ENCODE assay signal across 40 cellular contexts in the genomic region with DNA sequence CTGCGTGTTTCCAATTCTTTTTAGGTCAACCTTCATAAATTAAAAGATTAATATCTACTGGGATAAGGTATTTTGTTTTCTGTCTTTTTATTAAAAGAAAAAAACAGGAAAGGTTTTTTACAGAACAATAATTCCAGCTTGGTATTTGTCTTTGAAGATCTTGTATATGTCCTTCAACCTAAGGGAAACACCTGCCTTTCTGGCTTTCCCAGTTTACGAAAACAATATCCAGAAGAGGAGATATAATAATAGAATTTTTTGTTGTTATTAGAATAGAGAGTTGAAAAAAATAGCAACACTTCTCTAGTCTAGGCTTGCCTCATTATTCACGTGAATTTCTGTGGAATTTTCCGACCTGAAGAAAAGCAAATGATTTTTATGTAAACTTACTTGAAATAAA. TPM values are rescaled to one million over a fixed set of nuclear protein-coding genes. Genes with fewer than 3 reads are reported as not detected.
"Had no signal": no experiment of that assay in that cellular context is flagged by ENCODE, and none has a peak within 500 bp of the region (broad histone marks: within the 10 kb centered on the region; RNA-seq: fewer than 3 reads in every experiment).

No MANE protein-coding gene starts in this region.

- DNase-seq: activated effector memory CD4-positive, alpha-beta T cell treated with anti-CD3 and anti-CD28 coated beads, Interleukin-2, amount 50 U/mL, for 16 hours; activated effector memory CD4-positive, alpha-beta T cell treated with Interleukin-2 at 50 U/mL for 16 hours; activated gamma-delta T cell; activated gamma-delta T cell treated with Interleukin-2 at 50 U/mL for 16 hours; activated naive CD4-positive, alpha-beta T cell; activated naive CD4-positive, alpha-beta T cell treated with anti-CD3 and anti-CD28 coated beads for 36 hours; activated naive CD4-positive, alpha-beta T cell treated with anti-CD3 and anti-CD28 coated beads, Interleukin-2, amount 10 ng/mL, durations not matched to agents 7 days and 5 days; activated naive CD4-positive, alpha-beta T cell treated with anti-CD3 and anti-CD28 coated beads, Interleukin-2, amount 50 U/mL, for 16 hours; activated naive CD4-positive, alpha-beta T cell treated with Interleukin-2 at 50 U/mL for 16 hours; activated naive CD8-positive, alpha-beta T cell treated with anti-CD3 and anti-CD28 coated beads for 36 hours; activated naive CD8-positive, alpha-beta T cell treated with anti-CD3 and anti-CD28 coated beads, Interleukin-2, amount 10 ng/mL, durations not matched to agents 7 days and 5 days; activated naive CD8-positive, alpha-beta T cell treated with anti-CD3 and anti-CD28 coated beads, Interleukin-2, amount 50 U/mL, for 24 hours; activated T-cell treated with anti-CD3 and anti-CD28 coated beads, Interleukin-2, amount 50 U/mL, for 1 hour; activated T-cell treated with anti-CD3 and anti-CD28 coated beads, Interleukin-2, amount 50 U/mL, for 24 hours; activated T-cell treated with anti-CD3 and anti-CD28 coated beads, Interleukin-2, amount 50 U/mL, for 4 hours; activated T-cell treated with anti-CD3 and anti-CD28 coated beads, Interleukin-2, amount 50 U/mL, for 48 hours; activated T-cell treated with anti-CD3 and anti-CD28 coated beads, Interleukin-2, amount 50 U/mL, for 72 hours; adrenal gland; amniotic stem cell; amygdala; anterior cingulate cortex; aorta; body of pancreas; brain microvascular endothelial cell; caudate nucleus; central memory CD4-positive, alpha-beta T cell; cerebellar nuclear complex had no signal

- H3K36me3 ChIP-seq: adrenal gland, ascending aorta, brain microvascular endothelial cell, breast epithelium, cardiac muscle cell had no signal

- H3K4me1 Mint-ChIP-seq: activated naive CD4-positive, alpha-beta T cell treated with anti-CD3 and anti-CD28 coated beads, Interleukin-2, amount 10 ng/mL, durations not matched to agents 7 days and 5 days; activated naive CD4-positive, alpha-beta T cell treated with anti-CD3 and anti-CD28 coated beads, Interleukin-2, amount 50 U/mL, for 24 hours; activated naive CD8-positive, alpha-beta T cell treated with anti-CD3 and anti-CD28 coated beads for 36 hours; activated naive CD8-positive, alpha-beta T cell treated with anti-CD3 and anti-CD28 coated beads, Interleukin-2, amount 10 ng/mL, durations not matched to agents 7 days and 5 days; activated naive CD8-positive, alpha-beta T cell treated with anti-CD3 and anti-CD28 coated beads, Interleukin-2, amount 50 U/mL, for 24 hours; activated T-helper 17 cell treated with anti-CD3 and anti-CD28 coated beads, Interleukin-2, amount 50 U/mL, for 72 hours; brain; central memory CD8-positive, alpha-beta T cell had no signal

- H3K27ac ChIP-seq: adrenal gland, ascending aorta, body of pancreas, brain microvascular endothelial cell, breast epithelium, cardiac muscle cell had no signal

- H3K27me3 ChIP-seq: adrenal gland, ascending aorta, body of pancreas, brain microvascular endothelial cell, breast epithelium, cardiac muscle cell had no signal

- H3K4me3 Mint-ChIP-seq: activated naive CD4-positive, alpha-beta T cell treated with anti-CD3 and anti-CD28 coated beads for 36 hours; activated naive CD4-positive, alpha-beta T cell treated with anti-CD3 and anti-CD28 coated beads, Interleukin-2, amount 10 ng/mL, durations not matched to agents 7 days and 5 days; activated naive CD4-positive, alpha-beta T cell treated with anti-CD3 and anti-CD28 coated beads, Interleukin-2, amount 50 U/mL, for 24 hours; activated naive CD8-positive, alpha-beta T cell; activated naive CD8-positive, alpha-beta T cell treated with anti-CD3 and anti-CD28 coated beads for 36 hours; activated naive CD8-positive, alpha-beta T cell treated with anti-CD3 and anti-CD28 coated beads, Interleukin-2, amount 10 ng/mL, durations not matched to agents 7 days and 5 days; activated naive CD8-positive, alpha-beta T cell treated with anti-CD3 and anti-CD28 coated beads, Interleukin-2, amount 50 U/mL, for 24 hours; activated T-cell treated with anti-CD3 and anti-CD28 coated beads, Interleukin-2, amount 50 U/mL, for 24 hours; activated T-cell treated with anti-CD3 and anti-CD28 coated beads, Interleukin-2, amount 50 U/mL, for 4 hours; activated T-cell treated with anti-CD3 and anti-CD28 coated beads, Interleukin-2, amount 50 U/mL, for 72 hours; activated T-helper 1 cell treated with anti-CD3 and anti-CD28 coated beads, Interleukin-12 subunit alpha, Interleukin-12 subunit beta, Interleukin-2, Interleukin-4 antibody, amounts not matched to agents 30 ng/mL and 10 ng/mL and 1 ng/mL, durations not matched to agents 14 hours and 24 hours and 36 hours; activated T-helper 17 cell treated with anti-CD3 and anti-CD28 coated beads, Interleukin-2, amount 50 U/mL, for 72 hours; brain; central memory CD8-positive, alpha-beta T cell had no signal

- H3K36me3 Mint-ChIP-seq: activated naive CD4-positive, alpha-beta T cell treated with anti-CD3 and anti-CD28 coated beads, Interleukin-2, amount 10 ng/mL, durations not matched to agents 7 days and 5 days; activated naive CD4-positive, alpha-beta T cell treated with anti-CD3 and anti-CD28 coated beads, Interleukin-2, amount 50 U/mL, for 24 hours; activated naive CD4-positive, alpha-beta T cell treated with anti-CD3 and anti-CD28 coated beads, Interleukin-2, amount 50 U/mL, for 72 hours; activated naive CD8-positive, alpha-beta T cell; activated naive CD8-positive, alpha-beta T cell treated with anti-CD3 and anti-CD28 coated beads for 36 hours; activated naive CD8-positive, alpha-beta T cell treated with anti-CD3 and anti-CD28 coated beads, Interleukin-2, amount 10 ng/mL, durations not matched to agents 7 days and 5 days; brain had no signal

- H3K27ac Mint-ChIP-seq: activated naive CD4-positive, alpha-beta T cell treated with anti-CD3 and anti-CD28 coated beads for 36 hours; activated naive CD4-positive, alpha-beta T cell treated with anti-CD3 and anti-CD28 coated beads, Interleukin-2, amount 10 ng/mL, durations not matched to agents 7 days and 5 days; activated naive CD4-positive, alpha-beta T cell treated with anti-CD3 and anti-CD28 coated beads, Interleukin-2, amount 50 U/mL, for 24 hours; activated naive CD4-positive, alpha-beta T cell treated with anti-CD3 and anti-CD28 coated beads, Interleukin-2, amount 50 U/mL, for 72 hours; activated naive CD8-positive, alpha-beta T cell; activated naive CD8-positive, alpha-beta T cell treated with anti-CD3 and anti-CD28 coated beads for 36 hours; activated naive CD8-positive, alpha-beta T cell treated with anti-CD3 and anti-CD28 coated beads, Interleukin-2, amount 10 ng/mL, durations not matched to agents 7 days and 5 days; activated naive CD8-positive, alpha-beta T cell treated with anti-CD3 and anti-CD28 coated beads, Interleukin-2, amount 50 U/mL, for 24 hours; activated T-cell treated with anti-CD3 and anti-CD28 coated beads, Interleukin-2, amount 50 U/mL, for 24 hours; activated T-cell treated with anti-CD3 and anti-CD28 coated beads, Interleukin-2, amount 50 U/mL, for 72 hours; activated T-helper 1 cell treated with anti-CD3 and anti-CD28 coated beads, Interleukin-12 subunit alpha, Interleukin-12 subunit beta, Interleukin-2, Interleukin-4 antibody, amounts not matched to agents 30 ng/mL and 10 ng/mL and 1 ng/mL, durations not matched to agents 14 hours and 24 hours and 36 hours; activated T-helper 17 cell treated with anti-CD3 and anti-CD28 coated beads, Interleukin-2, amount 50 U/mL, for 72 hours; activated T-helper 2 cell treated with anti-CD3 and anti-CD28 coated beads, Interferon-gamma antibody, Interleukin-2, Interleukin-4, amounts not matched to agents 10 μg/mL and 5 μg/mL and 100 μg/mL, durations not matched to agents 14 hours and 24 hours and 36 hours; brain had no signal

- H3K9me3 Mint-ChIP-seq: activated naive CD4-positive, alpha-beta T cell treated with anti-CD3 and anti-CD28 coated beads for 36 hours; activated naive CD4-positive, alpha-beta T cell treated with anti-CD3 and anti-CD28 coated beads, Interleukin-2, amount 10 ng/mL, durations not matched to agents 7 days and 5 days; activated naive CD4-positive, alpha-beta T cell treated with anti-CD3 and anti-CD28 coated beads, Interleukin-2, amount 50 U/mL, for 24 hours; activated naive CD4-positive, alpha-beta T cell treated with anti-CD3 and anti-CD28 coated beads, Interleukin-2, amount 50 U/mL, for 72 hours; activated naive CD8-positive, alpha-beta T cell treated with anti-CD3 and anti-CD28 coated beads for 36 hours; activated naive CD8-positive, alpha-beta T cell treated with anti-CD3 and anti-CD28 coated beads, Interleukin-2, amount 10 ng/mL, durations not matched to agents 7 days and 5 days; activated naive CD8-positive, alpha-beta T cell treated with anti-CD3 and anti-CD28 coated beads, Interleukin-2, amount 50 U/mL, for 24 hours; activated T-cell treated with anti-CD3 and anti-CD28 coated beads, Interleukin-2, amount 50 U/mL, for 24 hours; activated T-cell treated with anti-CD3 and anti-CD28 coated beads, Interleukin-2, amount 50 U/mL, for 4 hours; activated T-cell treated with anti-CD3 and anti-CD28 coated beads, Interleukin-2, amount 50 U/mL, for 72 hours; activated T-helper 1 cell treated with anti-CD3 and anti-CD28 coated beads, Interleukin-12 subunit alpha, Interleukin-12 subunit beta, Interleukin-2, Interleukin-4 antibody, amounts not matched to agents 30 ng/mL and 10 ng/mL and 1 ng/mL, durations not matched to agents 14 hours and 24 hours and 36 hours; activated T-helper 17 cell treated with anti-CD3 and anti-CD28 coated beads, Interleukin-2, amount 50 U/mL, for 72 hours; activated T-helper 2 cell treated with anti-CD3 and anti-CD28 coated beads, Interferon-gamma antibody, Interleukin-2, Interleukin-4, amounts not matched to agents 10 μg/mL and 5 μg/mL and 100 μg/mL, durations not matched to agents 14 hours and 24 hours and 36 hours; central memory CD8-positive, alpha-beta T cell had no signal

- H3K27me3 Mint-ChIP-seq: activated naive CD4-positive, alpha-beta T cell treated with anti-CD3 and anti-CD28 coated beads, Interleukin-2, amount 10 ng/mL, durations not matched to agents 7 days and 5 days; activated naive CD8-positive, alpha-beta T cell; activated naive CD8-positive, alpha-beta T cell treated with anti-CD3 and anti-CD28 coated beads, Interleukin-2, amount 10 ng/mL, durations not matched to agents 7 days and 5 days; activated T-cell treated with anti-CD3 and anti-CD28 coated beads, Interleukin-2, amount 50 U/mL, for 24 hours; activated T-helper 17 cell treated with anti-CD3 and anti-CD28 coated beads, Interleukin-2, amount 50 U/mL, for 72 hours; brain; central memory CD8-positive, alpha-beta T cell had no signal

- H3K4me1 ChIP-seq: adrenal gland, body of pancreas, breast epithelium had no signal

- H3K9me3 ChIP-seq: adrenal gland, ascending aorta, body of pancreas, breast epithelium had no signal

- H3K4me3 ChIP-seq: adrenal gland, ascending aorta, body of pancreas, breast epithelium, cardiac muscle cell had no signal

- ATAC-seq: activated naive CD4-positive, alpha-beta T cell treated with anti-CD3 and anti-CD28 coated beads, Interleukin-2, amount 50 U/mL, for 72 hours; activated naive CD8-positive, alpha-beta T cell treated with anti-CD3 and anti-CD28 coated beads, Interleukin-2, amount 50 U/mL, for 24 hours; activated T-cell treated with anti-CD3 and anti-CD28 coated beads, Interleukin-2, amount 50 U/mL, for 4 hours; activated T-cell treated with anti-CD3 and anti-CD28 coated beads, Interleukin-2, amount 50 U/mL, for 72 hours; activated T-helper 17 cell treated with anti-CD3 and anti-CD28 coated beads, Interleukin-2, amount 50 U/mL, for 72 hours; body of pancreas had no signal

- FAIRE-seq: astrocyte, bronchial epithelial cell had no signal

RNA-seq across cellular contexts. Expression of gene CCN2, which starts 37.9 kb away (rescaled TPM):
- total RNA-seq: activated naive CD4-positive, alpha-beta T cell treated with anti-CD3 and anti-CD28 coated beads for 36 hours; activated naive CD4-positive, alpha-beta T cell treated with anti-CD3 and anti-CD28 coated beads, Interleukin-2, amount 50 U/mL, for 72 hours; activated naive CD8-positive, alpha-beta T cell treated with anti-CD3 and anti-CD28 coated beads for 36 hours; activated naive CD8-positive, alpha-beta T cell treated with anti-CD3 and anti-CD28 coated beads, Interleukin-2, amount 10 ng/mL, durations not matched to agents 7 days and 5 days; activated T-cell treated with anti-CD3 and anti-CD28 coated beads, Interleukin-2, amount 50 U/mL, for 72 hours; activated T-helper 1 cell treated with anti-CD3 and anti-CD28 coated beads, Interleukin-12 subunit alpha, Interleukin-12 subunit beta, Interleukin-2, Interleukin-4 antibody, amounts not matched to agents 30 ng/mL and 10 ng/mL and 1 ng/mL, durations not matched to agents 14 hours and 24 hours and 36 hours; activated T-helper 17 cell treated with anti-CD3 and anti-CD28 coated beads, Interleukin-2, amount 50 U/mL, for 72 hours; activated T-helper 2 cell treated with anti-CD3 and anti-CD28 coated beads, Interferon-gamma antibody, Interleukin-2, Interleukin-4, amounts not matched to agents 10 μg/mL and 5 μg/mL and 100 μg/mL, durations not matched to agents 14 hours and 24 hours and 36 hours had no signal
